ENCODE assay signal across 9 cellular contexts in the genomic region with DNA sequence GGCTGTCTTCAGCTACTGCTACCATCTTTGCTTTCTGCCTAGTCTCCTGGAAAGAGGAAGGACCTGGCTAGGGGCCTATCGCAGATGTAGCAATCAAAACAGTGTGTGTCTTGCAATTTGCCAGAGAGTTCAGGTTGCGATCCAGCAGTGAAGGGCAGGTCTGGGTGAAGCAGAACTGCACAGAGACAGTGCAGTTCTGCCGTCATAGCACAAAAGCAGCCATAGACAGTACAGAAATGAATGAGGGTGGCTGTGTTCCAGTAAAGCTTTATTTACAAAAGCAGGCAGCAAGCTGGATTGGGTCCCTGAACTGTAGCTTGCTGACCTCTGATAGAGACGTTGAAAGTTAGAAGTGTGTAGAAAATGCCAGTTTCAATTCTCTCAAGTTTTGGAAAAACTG.
A peak's percentile ranks its signal among the peaks of the same experiment; 100 is the strongest.
DNase-seq lines count a peak whose midpoint lies in the region; ATAC-seq and TF ChIP-seq lines count a peak whose summit lies in the region.
"Had no signal": no experiment of that assay in that cellular context is flagged by ENCODE, and none has a peak within 500 bp of the region (broad histone marks: within the 10 kb centered on the region; RNA-seq: fewer than 3 reads in every experiment).

No MANE protein-coding gene starts in this region.

- intact Hi-C loops in Right ventricle myocardium inferior (cut with DNase I) = loop anchor here (5.0 kb wide), 2 partner anchors 41 to 84 kb away; no protein-coding TSS in a partner anchor
- intact Hi-C loops in cardiac septum (cut with DNase I) = loop anchor here (5.0 to 10.0 kb wide), 3 partner anchors 79 to 359 kb away; no protein-coding TSS in a partner anchor

- H3K9me3 Mint-ChIP-seq in nephron = no peaks in the 10 kb centered on the region

- H3K79me2 ChIP-seq in fibroblast of lung (ENCODE audit: control insufficient read depth, insufficient read depth, low read length) = peaks cover 34% of the 10 kb centered on the region

- no peaks in the 10 kb centered on the region for H3K36me3 Mint-ChIP-seq in nephron (ENCODE audit: low read depth)

- peak overlapping the region; percentile 98 for H3K27ac ChIP-seq in fibroblast of lung (ENCODE audit: insufficient read depth, low read length)

- peaks cover 17% of the 10 kb centered on the region for H3K4me1 ChIP-seq in fibroblast of lung (ENCODE audit: control insufficient read depth, extremely low read depth, insufficient read depth, low read length)

- peak overlapping the region; percentile 63 to 86 (median 83) for H3K27ac Mint-ChIP-seq in nephron

- peak overlapping the region; percentile 15 for H2AFZ ChIP-seq in fibroblast of lung (ENCODE audit: low read length)

- peaks cover 3% of the 10 kb centered on the region for H3K27me3 Mint-ChIP-seq in nephron (ENCODE audit: low read depth)

- peak overlapping the region; percentile 39 to 95 (median 92) for H3K4me3 ChIP-seq in fibroblast of lung (replicated peaks in 1 of 4; ENCODE audit: control extremely low read depth in 1 of 4, insufficient read depth in 1 of 4, low read depth in 3 of 4, low read length in 4 of 4)

- TF ChIP-seq CTCF in fibroblast of lung (conservative IDR thresholded peaks at IDR 0.05 in 1 of 2, IDR thresholded peaks at IDR 0.05 in 1 of 2; ENCODE audit: low read depth in 1 of 2, low read length in 2 of 2) (no peak), nephron (IDR thresholded peaks at IDR 0.05; ENCODE audit: unreplicated experiment in 3 of 3) (no peak)

- H3K9ac ChIP-seq in fibroblast of lung (ENCODE audit: insufficient read depth, low read length) = peak overlapping the region; percentile 58

- no peaks in the 10 kb centered on the region for H3K9me3 ChIP-seq in fibroblast of lung (ENCODE audit: control insufficient read depth, insufficient read depth, low read depth, low read length)

- H3K4me2 ChIP-seq in fibroblast of lung (ENCODE audit: extremely low read depth, insufficient read depth, low read length) = peak overlapping the region; percentile 89

- H3K4me3 Mint-ChIP-seq in nephron = peak overlapping the region in 1 of 3 experiments; percentile 87

- no peaks in the 10 kb centered on the region for H3K27me3 ChIP-seq in fibroblast of lung (ENCODE audit: control insufficient read depth, insufficient read depth, low read length)

- H3K4me1 Mint-ChIP-seq in nephron = peaks cover 66% of the 10 kb centered on the region

- no peaks in the 10 kb centered on the region for H3K36me3 ChIP-seq in fibroblast of lung (ENCODE audit: control insufficient read depth, insufficient read depth, low read length)

- ATAC-seq in Right ventricle myocardium inferior = peak; percentile 75
- no peak for ATAC-seq in GM18907 (IDR thresholded peaks at IDR 0.05; ENCODE audit: unreplicated experiment)

- H4K20me1 ChIP-seq in fibroblast of lung (ENCODE audit: control insufficient read depth, extremely low read depth, insufficient read depth, low read length) = no peaks in the 10 kb centered on the region

- peak; percentile 66 for DNase-seq in Right ventricle myocardium inferior (ENCODE audit: missing footprints)
- no peak for DNase-seq in cardiac septum (ENCODE audit: low spot score)
- DNase-seq in fibroblast of lung (ENCODE audit: low read depth in 2 of 2) = peak; percentile 57 to 94
- no peak for DNase-seq in HUDEP-2 (lab: John Stamatoyannopoulos, UW; ENCODE audit: unreplicated experiment in 76 of 76)
- DNase-seq in mesenteric fat pad (ENCODE audit: low spot score) = no peak
- no peak for DNase-seq in stimulated activated CD4-positive, alpha-beta T cell treated with anti-CD3 and anti-CD28 coated beads, Interleukin-1b, Interleukin-23, amount 100 ng/mL, for 48 hours
- DNase-seq: activated CD4-positive, alpha-beta T cell treated with anti-CD3 and anti-CD28 coated beads, Interleukin-2, amount 50 U/mL, for 48 hours had no signal

Comparison
In these comparisons a context has a peak if more than half of its experiments do, and no peak if none do; other contexts are left out.
1. DNase-seq: peak in Right ventricle myocardium inferior (single experiment) and fibroblast of lung (2 of 2); none in cardiac septum (single experiment), HUDEP-2 (0 of 76), mesenteric fat pad (single experiment) and stimulated activated CD4-positive, alpha-beta T cell treated with anti-CD3 and anti-CD28 coated beads, Interleukin-1b, Interleukin-23, amount 100 ng/mL, for 48 hours (single experiment).